1 cellular context compared by ENCODE assay signal in the genomic region with DNA sequence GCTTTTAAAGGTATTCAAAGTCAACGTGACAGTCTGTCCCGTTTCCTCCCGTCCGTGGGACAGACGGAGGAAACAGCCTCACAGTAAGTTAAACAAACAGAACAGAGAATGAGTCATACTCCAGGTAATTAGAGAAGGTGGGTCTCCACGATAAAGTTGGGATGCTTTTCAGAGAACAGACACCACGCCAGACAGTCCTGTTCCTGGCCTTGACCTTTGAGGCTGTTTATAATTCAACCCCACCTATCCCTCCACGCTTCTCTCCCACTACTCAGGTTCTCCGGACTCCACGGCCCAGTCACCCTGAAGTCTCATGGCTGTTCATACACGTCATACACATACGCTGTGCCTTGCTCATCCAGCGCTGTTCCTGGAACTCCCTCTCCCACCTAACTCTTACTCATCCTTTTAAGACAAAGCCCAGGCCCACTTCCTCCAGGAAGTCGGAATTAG.
TF ChIP-seq lines count a peak whose summit lies in the region.

No MANE protein-coding gene starts in this region.

TF ChIP-seq in H1, 55 proteins besides CTCF, POLR2A, EP300 and RAD21 (continued from another document):
- TF ChIP-seq RXRA (IDR thresholded peaks at IDR 0.05; ENCODE audit: insufficient read depth, low read depth, low read length) (no peak), PHF8 (conservative IDR thresholded peaks at IDR 0.05; ENCODE audit: low read depth, low read length) (no peak), SP4 (IDR thresholded peaks at IDR 0.05; ENCODE audit: low read length) (no peak), POU5F1 (IDR thresholded peaks at IDR 0.05; ENCODE audit: low read depth, low read length) (no peak), EZH2 (IDR thresholded peaks at IDR 0.05; ENCODE audit: low read depth, low read length, severe bottlenecking) (no peak), SIX5 (IDR thresholded peaks at IDR 0.05; ENCODE audit: low read depth, low read length) (no peak), JUND (IDR thresholded peaks at IDR 0.05; ENCODE audit: low read length) (no peak), FOSL1 (IDR thresholded peaks at IDR 0.05; ENCODE audit: insufficient read depth, low read depth, low read length) (no peak), CBX8 (IDR thresholded peaks at IDR 0.05; ENCODE audit: borderline replicate concordance, low read depth, low read length) (no peak), TBP (IDR thresholded peaks at IDR 0.05; ENCODE audit: low read depth, low read length) (no peak), CTBP2 (IDR thresholded peaks at IDR 0.05; ENCODE audit: borderline replicate concordance, insufficient read depth, insufficient read length, low read length) (no peak), SAP30 (IDR thresholded peaks at IDR 0.05; ENCODE audit: insufficient read depth, insufficient replicate concordance, low read length) (no peak), SP1 (IDR thresholded peaks at IDR 0.05; ENCODE audit: low read depth, low read length) (no peak)
- TF ChIP-seq, protein P1, sequence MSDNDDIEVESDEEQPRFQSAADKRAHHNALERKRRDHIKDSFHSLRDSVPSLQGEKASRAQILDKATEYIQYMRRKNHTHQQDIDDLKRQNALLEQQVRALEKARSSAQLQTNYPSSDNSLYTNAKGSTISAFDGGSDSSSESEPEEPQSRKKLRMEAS (IDR thresholded peaks at IDR 0.05): no peak
TF ChIP-seq in H1: peak in this region for 0.
